In genomic region chr19:45999653-46000121, GRCh38 we compare ENCODE assay signal across 8 cellular contexts.
DNase-seq lines count a peak whose midpoint lies in the region; ATAC-seq lines count a peak whose summit lies in the region.

No MANE protein-coding gene starts in this region.

- intact Hi-C loops in posterior cingulate gyrus (cut with DNase I): no loop called here

- H3K9me3 Mint-ChIP-seq in effector memory CD8-positive, alpha-beta T cell: no peaks in the 10 kb centered on the region

- H3K36me3 Mint-ChIP-seq in effector memory CD8-positive, alpha-beta T cell (ENCODE audit: insufficient read depth): peaks cover 19% of the 10 kb centered on the region

- H3K4me3 Mint-ChIP-seq in effector memory CD8-positive, alpha-beta T cell: peak overlapping the region; percentile 74 to 79

- H3K4me1 Mint-ChIP-seq in effector memory CD8-positive, alpha-beta T cell (ENCODE audit: low read depth in 2 of 2): peaks cover 30 to 34% of the 10 kb centered on the region in 2 donors

- DNase-seq in NCI-H82 (lab: John Stamatoyannopoulos, UW) (peak; percentile 43), NCI-H82 treated with DMSO at 0.1 percent for 48 hours (lab: John Stamatoyannopoulos, UW; ENCODE audit: unreplicated experiment) (no peak), NCI-H69 (lab: John Stamatoyannopoulos, UW) (peak; percentile 73), posterior cingulate gyrus (peak in 9 of 10 donors; percentile 42 to 96 (median 72)), activated gamma-delta T cell treated with Interleukin-2 at 50 U/mL for 16 hours (no peak), middle frontal gyrus (ENCODE audit: extremely low spot score, low spot score) (no peak)
- no peak for DNase-seq in effector memory CD8-positive, alpha-beta T cell

- no peak for ATAC-seq in effector memory CD8-positive, alpha-beta T cell (replicated peaks)
- no peak for ATAC-seq in HG03159 (IDR thresholded peaks at IDR 0.05; ENCODE audit: unreplicated experiment)

- peaks cover 11% of the 10 kb centered on the region in 2 donors for H3K27me3 Mint-ChIP-seq in effector memory CD8-positive, alpha-beta T cell

- H3K27ac Mint-ChIP-seq in effector memory CD8-positive, alpha-beta T cell: peak overlapping the region in 1 of 2 donors; percentile 8

Comparison
In these comparisons a context has a peak if more than half of its experiments do, and no peak if none do; other contexts are left out.
1. DNase-seq: peak in NCI-H82 (single experiment), NCI-H69 (single experiment) and posterior cingulate gyrus (9 of 10); none in NCI-H82 treated with DMSO at 0.1 percent for 48 hours (single experiment), effector memory CD8-positive, alpha-beta T cell (0 of 3), activated gamma-delta T cell treated with Interleukin-2 at 50 U/mL for 16 hours (single experiment) and middle frontal gyrus (single experiment).